Comparison of ENCODE assay signal across 24 cellular contexts in genomic region chr2:3076848-3077735, GRCh38.
DNase-seq lines count a peak whose midpoint lies in the region.
"Had no signal": no experiment of that assay in that cellular context is flagged by ENCODE, and none has a peak within 500 bp of the region (broad histone marks: within the 10 kb centered on the region; RNA-seq: fewer than 3 reads in every experiment).

No MANE protein-coding gene starts in this region.

- no peak overlapping the region for H3K4me3 Mint-ChIP-seq in immature natural killer cell
- H3K4me3 Mint-ChIP-seq: activated CD4-positive, alpha-beta T cell treated with anti-CD3 and anti-CD28 coated beads for 36 hours; B cell; CD8-positive, alpha-beta memory T cell; stimulated activated effector memory CD8-positive, alpha-beta T cell treated with anti-CD3 and anti-CD28 coated beads, Interleukin-12 subunit alpha, Interleukin-12 subunit beta, amount 100 ng/mL, for 72 hours; T-helper 17 cell had no signal

- H3K4me3 ChIP-seq in neuron (ENCODE audit: low read length) = no peak overlapping the region
- H3K4me3 ChIP-seq: breast epithelium, testis, uterus had no signal

- H3K4me1 Mint-ChIP-seq in immature natural killer cell = no peaks in the 10 kb centered on the region
- H3K4me1 Mint-ChIP-seq: activated CD4-positive, alpha-beta T cell treated with anti-CD3 and anti-CD28 coated beads for 36 hours; B cell; CD8-positive, alpha-beta memory T cell; stimulated activated effector memory CD8-positive, alpha-beta T cell treated with anti-CD3 and anti-CD28 coated beads, Interleukin-12 subunit alpha, Interleukin-12 subunit beta, amount 100 ng/mL, for 72 hours; T-helper 17 cell had no signal

- peaks cover 0 to 2% (median 2%) of the 10 kb centered on the region in 3 donors for H3K27me3 Mint-ChIP-seq in immature natural killer cell (ENCODE audit: low read depth in 3 of 3)

- peak overlapping the region; percentile 8 for H2AFZ ChIP-seq in neuron (ENCODE audit: low read depth, low read length)

- H3K36me3 Mint-ChIP-seq in immature natural killer cell = no peaks in the 10 kb centered on the region
- H3K36me3 Mint-ChIP-seq: CD8-positive, alpha-beta memory T cell; stimulated activated effector memory CD8-positive, alpha-beta T cell treated with anti-CD3 and anti-CD28 coated beads, Interleukin-12 subunit alpha, Interleukin-12 subunit beta, amount 100 ng/mL, for 72 hours had no signal

- peaks cover 38% of the 10 kb centered on the region for H3K4me1 ChIP-seq in neuron (ENCODE audit: insufficient read depth, low read length)
- H3K4me1 ChIP-seq: breast epithelium, testis, uterus had no signal

- H3K27me3 ChIP-seq in neuron (ENCODE audit: insufficient read depth, low read length) = no peaks in the 10 kb centered on the region
- H3K27me3 ChIP-seq: breast epithelium, testis, uterus had no signal

- no peaks in the 10 kb centered on the region for H3K36me3 ChIP-seq in neuron (ENCODE audit: insufficient read depth, low read length)
- H3K36me3 ChIP-seq: breast epithelium, uterus had no signal

- no peaks in the 10 kb centered on the region for H3K9me3 ChIP-seq in neuron (ENCODE audit: low read length)
- H3K9me3 ChIP-seq: breast epithelium, testis, uterus had no signal

- no peaks in the 10 kb centered on the region for H3K9me3 Mint-ChIP-seq in immature natural killer cell
- H3K9me3 Mint-ChIP-seq: stimulated activated effector memory CD8-positive, alpha-beta T cell treated with anti-CD3 and anti-CD28 coated beads, Interleukin-12 subunit alpha, Interleukin-12 subunit beta, amount 100 ng/mL, for 72 hours had no signal

- DNase-seq in NCI-H2107 treated with DMSO at 0.1 percent for 48 hours (lab: John Stamatoyannopoulos, UW; ENCODE audit: unreplicated experiment) = peak; percentile 33
- no peak for DNase-seq in NCI-H2107 (lab: John Stamatoyannopoulos, UW)
- peak; percentile 29 to 64 for DNase-seq in NCI-H187 (lab: John Stamatoyannopoulos, UW)
- DNase-seq in dermis blood vessel endothelial cell = peak; percentile 4
- no peak for DNase-seq in foreskin melanocyte
- no peak for DNase-seq in immature natural killer cell
- DNase-seq in RKO (ENCODE audit: low spot score) = no peak
- DNase-seq: activated CD4-positive, alpha-beta T cell treated with anti-CD3 and anti-CD28 coated beads for 36 hours; activated naive CD4-positive, alpha-beta T cell treated with Interleukin-2 at 50 U/mL for 16 hours; activated T-cell treated with anti-CD3 and anti-CD28 coated beads, Interleukin-2, amount 50 U/mL, for 48 hours; CD8-positive, alpha-beta memory T cell; H7; kidney glomerular epithelial cell; mammary epithelial cell; NCI-H1436 treated with DMSO at 0.1 percent for 48 hours; NCI-H446; stimulated activated CD4-positive, alpha-beta T cell treated with anti-CD3 and anti-CD28 coated beads, Interleukin-2, amount 100 ng/mL, for 24 hours; T-helper 17 cell; testis; uterus had no signal

- H3K27ac Mint-ChIP-seq in immature natural killer cell = no peak overlapping the region
- H3K27ac Mint-ChIP-seq: activated CD4-positive, alpha-beta T cell treated with anti-CD3 and anti-CD28 coated beads for 36 hours; B cell; CD8-positive, alpha-beta memory T cell; stimulated activated effector memory CD8-positive, alpha-beta T cell treated with anti-CD3 and anti-CD28 coated beads, Interleukin-12 subunit alpha, Interleukin-12 subunit beta, amount 100 ng/mL, for 72 hours; T-helper 17 cell had no signal

Comparison
In these comparisons a context has a peak if more than half of its experiments do, and no peak if none do; other contexts are left out.
1. DNase-seq: peak in NCI-H2107 treated with DMSO at 0.1 percent for 48 hours (single experiment), NCI-H187 (2 of 2) and dermis blood vessel endothelial cell (single experiment); none in NCI-H2107 (single experiment), foreskin melanocyte (single experiment), immature natural killer cell (0 of 3) and RKO (single experiment).